Comparison of ENCODE assay signal across 8 cellular contexts in genomic region chr2:214247531-214247930, GRCh38.
"Had no signal": no experiment of that assay in that cellular context is flagged by ENCODE, and none has a peak within 500 bp of the region (broad histone marks: within the 10 kb centered on the region; RNA-seq: fewer than 3 reads in every experiment).

No MANE protein-coding gene starts in this region.

- H3K4me3 ChIP-seq: GM23338 had no signal

- H3K27ac ChIP-seq: KMS-11 had no signal

- FAIRE-seq: H1, H54, HTR-8/SVneo had no signal

- H2AFZ ChIP-seq: GM23338 had no signal

- H3K4me3 Mint-ChIP-seq: GM23338, H9 had no signal

- ATAC-seq: GM23338 had no signal

- DNase-seq: H9, HCEC 1CT, KBM-7 had no signal

- H3K9ac ChIP-seq: KMS-11 had no signal

- H3K4me2 ChIP-seq: GM23338, KMS-11 had no signal

- H3K27ac Mint-ChIP-seq: GM23338, H9 had no signal

- H3K9me3 Mint-ChIP-seq: GM23338, H9 had no signal
